Comparison of ENCODE assay signal across 8 cellular contexts in the genomic region with DNA sequence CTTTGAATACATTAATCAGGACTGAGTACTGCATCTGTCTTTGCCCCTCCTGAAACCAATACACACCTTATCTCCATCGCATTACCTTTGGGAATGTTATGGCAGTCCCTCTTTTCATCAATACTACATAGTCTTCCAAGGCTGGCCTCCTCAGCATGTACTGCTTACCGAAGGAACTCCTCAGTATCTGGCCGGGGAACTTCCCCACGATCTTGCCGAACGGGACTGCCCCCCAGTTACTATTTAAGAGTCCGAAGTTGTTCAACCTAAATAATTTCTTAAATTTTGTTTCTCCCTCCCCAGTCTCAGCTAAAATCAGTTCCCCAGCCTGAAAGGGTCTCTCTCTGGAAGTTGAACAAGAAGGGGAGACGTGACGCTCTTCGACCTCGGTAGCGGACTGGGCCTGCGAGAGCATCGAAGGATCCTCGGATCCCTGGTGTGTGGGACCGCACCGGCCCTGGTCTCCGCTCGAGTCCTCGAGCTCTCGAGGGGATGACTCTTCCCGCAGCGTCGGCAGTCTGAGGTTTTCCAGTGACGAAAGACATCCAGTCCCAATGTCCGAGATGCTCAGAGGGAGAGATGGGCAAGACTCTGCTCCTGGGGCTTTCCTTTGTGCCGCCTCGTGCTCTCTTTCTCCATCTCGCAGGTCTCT. TPM values are rescaled to one million over a fixed set of nuclear protein-coding genes. Genes with fewer than 3 reads are reported as not detected.
A peak's percentile ranks its signal among the peaks of the same experiment; 100 is the strongest.
DNase-seq lines count a peak whose midpoint lies in the region; ATAC-seq lines count a peak whose summit lies in the region.

No MANE protein-coding gene starts in this region.

- H3K27me3 ChIP-seq in skeletal muscle tissue (ENCODE audit: control insufficient read depth in 3 of 3, insufficient read depth in 3 of 3, low read length in 3 of 3), result no peaks in the 10 kb centered on the region

- H3K9me3 ChIP-seq in skeletal muscle tissue (ENCODE audit: control insufficient read depth in 3 of 3, low read length in 3 of 3), result no peaks in the 10 kb centered on the region

- peak overlapping the region; percentile 89 for H3K27ac Mint-ChIP-seq in activated naive CD4-positive, alpha-beta T cell treated with anti-CD3 and anti-CD28 coated beads for 36 hours

- peak; percentile 32 for ATAC-seq in GM21515 (IDR thresholded peaks at IDR 0.05; ENCODE audit: unreplicated experiment)

- peaks cover 22 to 26% (median 26%) of the 10 kb centered on the region in 3 donors for H3K4me1 ChIP-seq in skeletal muscle tissue (ENCODE audit: control insufficient read depth in 3 of 3, insufficient read depth in 3 of 3, low read length in 3 of 3)

- H3K36me3 ChIP-seq in skeletal muscle tissue (ENCODE audit: control insufficient read depth in 3 of 3, insufficient read depth in 3 of 3, low read length in 3 of 3), result peaks cover 0 to 3% (median 0%) of the 10 kb centered on the region in 3 donors

- intact Hi-C loops in activated naive CD4-positive, alpha-beta T cell treated with anti-CD3 and anti-CD28 coated beads for 36 hours (cut with micrococcal nuclease), result loop anchor here (1.0 to 2.0 kb wide), 9 partner anchors 25 to 303 kb away; a partner anchor contains a TSS

- peak overlapping the region; percentile 84 to 98 (median 97) for H3K9ac ChIP-seq in skeletal muscle tissue (ENCODE audit: low read depth in 1 of 3, low read length in 3 of 3)

- H3K4me3 Mint-ChIP-seq in activated naive CD4-positive, alpha-beta T cell treated with anti-CD3 and anti-CD28 coated beads for 36 hours, result peak overlapping the region; percentile 89

- H3K4me3 ChIP-seq in GM08714 (ENCODE audit: low read length) (peak overlapping the region; percentile 90), skeletal muscle tissue (ENCODE audit: low read length in 3 of 3) (peak overlapping the region; percentile 97 to 100 (median 98))

- DNase-seq in HuH-7 (ENCODE audit: low spot score) (peak; percentile 19), hepatic stellate cell (ENCODE audit: low spot score) (peak; percentile 43), cerebellar nuclear complex (lab: John Stamatoyannopoulos, UW) (no peak)
- DNase-seq in activated naive CD4-positive, alpha-beta T cell treated with anti-CD3 and anti-CD28 coated beads for 36 hours, result peak; percentile 23
- no peak for DNase-seq in effector CD8-positive, alpha-beta T cell (lab: John Stamatoyannopoulos, UW)

- CTCF ChIA-PET in activated naive CD4-positive, alpha-beta T cell treated with anti-CD3 and anti-CD28 coated beads for 36 hours (lab: Charles Lee), result interaction anchor here (0.7 to 1.8 kb wide), 2 partner anchors 21 to 49 kb away, joined by 6 to 7 read pairs; no protein-coding TSS in a partner anchor

- H3K4me1 Mint-ChIP-seq in activated naive CD4-positive, alpha-beta T cell treated with anti-CD3 and anti-CD28 coated beads for 36 hours (ENCODE audit: low read depth), result peaks cover 36% of the 10 kb centered on the region

- H3K36me3 Mint-ChIP-seq in activated naive CD4-positive, alpha-beta T cell treated with anti-CD3 and anti-CD28 coated beads for 36 hours (ENCODE audit: low read depth), result peaks cover 13% of the 10 kb centered on the region

- no peaks in the 10 kb centered on the region for H3K9me3 Mint-ChIP-seq in activated naive CD4-positive, alpha-beta T cell treated with anti-CD3 and anti-CD28 coated beads for 36 hours

- peak overlapping the region; percentile 64 for H3K27ac ChIP-seq in skeletal muscle tissue (ENCODE audit: low read depth, low read length)

- H3K27me3 Mint-ChIP-seq in activated naive CD4-positive, alpha-beta T cell treated with anti-CD3 and anti-CD28 coated beads for 36 hours (ENCODE audit: low read depth), result no peaks in the 10 kb centered on the region

RNA-seq across cellular contexts. Expression of a gene that starts 0.5 kb away (rescaled TPM):
- total RNA-seq in activated naive CD4-positive, alpha-beta T cell treated with anti-CD3 and anti-CD28 coated beads for 36 hours, result 10 to 100 TPM; 13.6 to 15.5 TPM
- 25.6 TPM for total RNA-seq in skeletal muscle tissue

RNA-seq across cellular contexts. Expression of a gene that starts 24.8 kb away (rescaled TPM):
- 10 to 100 TPM; 76.5 to 78.7 TPM for total RNA-seq in activated naive CD4-positive, alpha-beta T cell treated with anti-CD3 and anti-CD28 coated beads for 36 hours
- 39.1 TPM for total RNA-seq in skeletal muscle tissue

RNA-seq across cellular contexts. Expression of a gene that starts 59.0 kb away (rescaled TPM):
- 1 to 10 TPM; 1.8 to 2.0 TPM for total RNA-seq in activated naive CD4-positive, alpha-beta T cell treated with anti-CD3 and anti-CD28 coated beads for 36 hours
- total RNA-seq in skeletal muscle tissue, result 1.0 TPM

Comparison
In these comparisons a context has a peak if more than half of its experiments do, and no peak if none do; other contexts are left out.
1. DNase-seq: peak in HuH-7 (single experiment), activated naive CD4-positive, alpha-beta T cell treated with anti-CD3 and anti-CD28 coated beads for 36 hours (single experiment) and hepatic stellate cell (single experiment); none in cerebellar nuclear complex (0 of 2) and effector CD8-positive, alpha-beta T cell (single experiment).